Comparison of ENCODE assay signal across 28 cellular contexts in the genomic region with DNA sequence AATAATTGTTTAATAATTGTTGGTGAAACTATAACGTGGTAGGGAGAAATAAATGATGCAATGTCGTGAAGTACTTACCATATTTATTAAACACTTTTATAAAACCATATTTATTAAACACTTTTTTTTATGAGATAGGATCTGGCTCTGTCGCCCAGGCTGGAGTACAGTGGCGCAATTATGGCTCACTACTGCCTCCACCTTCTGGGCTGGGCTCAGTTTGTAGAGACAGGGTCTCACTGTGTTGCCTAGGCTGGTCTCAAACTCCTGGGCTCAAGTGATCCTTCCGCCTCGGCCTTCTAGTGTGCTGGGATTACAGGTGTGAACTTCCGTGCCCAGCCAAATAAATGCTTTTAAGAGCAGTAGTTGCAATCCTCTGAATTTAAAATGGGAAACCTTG.
DNase-seq lines count a peak whose midpoint lies in the region; ATAC-seq, FAIRE-seq and TF ChIP-seq lines count a peak whose summit lies in the region.
"Had no signal": no experiment of that assay in that cellular context is flagged by ENCODE, and none has a peak within 500 bp of the region (broad histone marks: within the 10 kb centered on the region; RNA-seq: fewer than 3 reads in every experiment).

No MANE protein-coding gene starts in this region.

- H3K27me3 ChIP-seq in HepG2 (ENCODE audit: control insufficient read depth in 1 of 2, insufficient read depth in 2 of 2, low read length in 2 of 2) (no peaks in the 10 kb centered on the region), right lobe of liver (no peaks in the 10 kb centered on the region)
- H3K27me3 ChIP-seq: BE2C, BLaER1 had no signal

- no peaks in the 10 kb centered on the region for H3K79me2 ChIP-seq in HepG2 (ENCODE audit: insufficient read depth, low read length)

- TF ChIP-seq RAD21 in HepG2 (CRISPR knock-in tag; IDR thresholded peaks at IDR 0.05): no peak

- FAIRE-seq in HepG2 (lab: Jason Lieb, UNC): no peak
- FAIRE-seq: A204.1, GM12878, GM12892, GM18507 had no signal

- BruUV-seq in HepG2 (replicated peaks; lab: Mats Ljungman, UMichigan): no TSS peak

- H3K27me3 Mint-ChIP-seq in WTC11 (ENCODE audit: low read depth): no peaks in the 10 kb centered on the region
- H3K27me3 Mint-ChIP-seq: CD4-positive, alpha-beta memory T cell; CD4-positive, CD25-positive, alpha-beta regulatory T cell; CD8-positive, alpha-beta memory T cell had no signal

- H3K9me3 Mint-ChIP-seq in WTC11: no peaks in the 10 kb centered on the region
- H3K9me3 Mint-ChIP-seq: CD14-positive monocyte; CD4-positive, alpha-beta memory T cell; CD8-positive, alpha-beta memory T cell had no signal

- no peak overlapping the region for H2AFZ ChIP-seq in HepG2 (ENCODE audit: low read length)

- CTCF ChIA-PET in HepG2 (lab: Yijun Ruan, JAX; ENCODE audit: low intra/inter-chr PET ratio, low total read pairs): no interaction called here
- CTCF ChIA-PET in HEK293 (lab: Yijun Ruan, JAX): no interaction called here
- CTCF ChIA-PET in WTC11 (lab: Charles Lee): interaction anchor here (1.4 kb wide), 1 partner anchor 16 kb away, joined by 4 read pairs; no protein-coding TSS in a partner anchor

- POLR2A ChIA-PET in HepG2 (lab: Yijun Ruan, JAX) (no interaction called here), HEK293 (lab: Yijun Ruan, JAX) (no interaction called here), WTC11 (lab: Charles Lee) (no interaction called here)

- no peaks in the 10 kb centered on the region for H4K20me1 ChIP-seq in HepG2 (ENCODE audit: insufficient read depth, low read length)
- H4K20me1 ChIP-seq: BLaER1 had no signal

- H3K27ac Mint-ChIP-seq in WTC11: no peak overlapping the region
- H3K27ac Mint-ChIP-seq: CD14-positive monocyte had no signal

- intact Hi-C loops in HepG2 (cut with micrococcal nuclease; ENCODE audit: unreplicated experiment) (no loop called here), right lobe of liver (cut with DNase I) (no loop called here)

- H3K4me3 ChIP-seq in HepG2 (replicated peaks in 1 of 3; ENCODE audit: insufficient read depth in 1 of 3, low read depth in 2 of 3, low read length in 3 of 3) (no peak overlapping the region), right lobe of liver (no peak overlapping the region), HEK293 (ENCODE audit: low read depth, low read length) (no peak overlapping the region)
- H3K4me3 ChIP-seq: BLaER1, GM12878 had no signal

- TF ChIP-seq POLR2A in HepG2 (IDR thresholded peaks at IDR 0.05; ENCODE audit: insufficient read depth in 1 of 2, low read depth in 2 of 2, low read length in 2 of 2) (no peak), right lobe of liver (IDR thresholded peaks at IDR 0.05) (no peak)

- H3K9me3 ChIP-seq in HepG2 (ENCODE audit: low read length) (no peaks in the 10 kb centered on the region), right lobe of liver (no peaks in the 10 kb centered on the region), HEK293 (ENCODE audit: control insufficient read depth, insufficient read depth, low read depth, low read length) (no peaks in the 10 kb centered on the region)
- H3K9me3 ChIP-seq: BE2C, BLaER1 had no signal

- TF ChIP-seq EP300 in HepG2 (IDR thresholded peaks at IDR 0.05; ENCODE audit: low read depth in 2 of 2, low read length in 2 of 2): no peak
- TF ChIP-seq EP300 in HepG2 (CRISPR knock-in tag; IDR thresholded peaks at IDR 0.05; ENCODE audit: borderline replicate concordance): no peak

- no peak for TF ChIP-seq CTCF in HepG2 (CRISPR knock-in tag; IDR thresholded peaks at IDR 0.05)
- TF ChIP-seq CTCF in right lobe of liver (IDR thresholded peaks at IDR 0.05): no peak
- TF ChIP-seq CTCF in HEK293 (tag by site-specific recombination; IDR thresholded peaks at IDR 0.05): no peak
- TF ChIP-seq CTCF in WTC11 (IDR thresholded peaks at IDR 0.05): no peak
- TF ChIP-seq CTCF in omental fat pad (IDR thresholded peaks at IDR 0.05): no peak

- WGBS in HepG2 (ENCODE audit: low lambda C conversion rate): 95% methylated on average over 7 of the region's 7 CpGs
- WGBS in right lobe of liver (ENCODE audit: insufficient coverage, low coverage, low lambda C conversion rate, missing lambda C conversion rate): 95% methylated on average over 5 of the region's 7 CpGs

- H3K27ac ChIP-seq in HepG2 (ENCODE audit: extremely low read length, insufficient read depth, low read length) (no peak overlapping the region), right lobe of liver (no peak overlapping the region), HEK293 (ENCODE audit: extremely low read depth, low read depth, low read length) (no peak overlapping the region)
- H3K27ac ChIP-seq: BLaER1 had no signal

- H3K4me3 Mint-ChIP-seq in WTC11: no peak overlapping the region
- H3K4me3 Mint-ChIP-seq: CD14-positive monocyte; CD4-positive, alpha-beta memory T cell; CD4-positive, CD25-positive, alpha-beta regulatory T cell; CD8-positive, alpha-beta memory T cell had no signal

- H3K4me1 ChIP-seq in HepG2 (ENCODE audit: insufficient read depth, low read length): no peaks in the 10 kb centered on the region
- H3K4me1 ChIP-seq in right lobe of liver: no peaks in the 10 kb centered on the region
- H3K4me1 ChIP-seq in HEK293 (ENCODE audit: control insufficient read depth, insufficient read depth, low read length): 0 out of 2 replicates have a peak, but pooled peaks cover 4% of the 10 kb centered on the region
- H3K4me1 ChIP-seq: BE2C, BLaER1 had no signal

- no peak overlapping the region for H3K4me2 ChIP-seq in HepG2 (ENCODE audit: low read depth, low read length)
- H3K4me2 ChIP-seq: BLaER1 had no signal

- no peak overlapping the region for H3K9ac ChIP-seq in HepG2 (ENCODE audit: insufficient read depth, low read depth, low read length)
- H3K9ac ChIP-seq: BLaER1 had no signal

- in situ Hi-C loops in HepG2 (cut with HindIII; ENCODE audit: extremely low pct_ligation_motif_present, low pct_unique_long_range_greater_than_20kb): no loop called here

- no peak for DNase-seq in HepG2 (ENCODE audit: low spot score)
- DNase-seq in right lobe of liver: no peak
- DNase-seq in WTC11 (ENCODE audit: low spot score): no peak
- no peak for DNase-seq in NCI-H146 (lab: John Stamatoyannopoulos, UW)
- DNase-seq in omental fat pad (ENCODE audit: low spot score): no peak
- DNase-seq: 8988T; ACHN; BE2C; C1 segment of cervical spinal cord; CD4-positive, alpha-beta memory T cell; CD4-positive, CD25-positive, alpha-beta regulatory T cell; CD8-positive, alpha-beta memory T cell; COR-L47; DMS 273 treated with DMSO at 0.1 percent for 48 hours; DMS153; DMS53; DMS79; DND-41; EL; GDM1 had no signal

- ATAC-seq in HepG2: no peak
- no peak for ATAC-seq in right lobe of liver
- ATAC-seq in WTC11: no peak
- no peak for ATAC-seq in GM21423 (IDR thresholded peaks at IDR 0.05; ENCODE audit: unreplicated experiment)
- no peak for ATAC-seq in omental fat pad (ENCODE audit: low FRiP score)
- ATAC-seq: GM12878 had no signal

- H3K36me3 Mint-ChIP-seq in WTC11: peaks cover 30% of the 10 kb centered on the region

- peaks cover 24% of the 10 kb centered on the region for H3K4me1 Mint-ChIP-seq in WTC11
- H3K4me1 Mint-ChIP-seq: CD14-positive monocyte had no signal

- H3K36me3 ChIP-seq in HepG2 (replicated peaks in 1 of 2; ENCODE audit: control insufficient read depth in 1 of 2, insufficient read depth in 2 of 2, low read length in 2 of 2) (peaks cover 11 to 59% of the 10 kb centered on the region in 2 experiments), right lobe of liver (peaks cover 0 to 48% (median 7%) of the 10 kb centered on the region in 4 donors), HEK293 (ENCODE audit: control insufficient read depth in 2 of 2, insufficient read depth in 1 of 2, low read length in 2 of 2) (peaks cover 7 to 46% of the 10 kb centered on the region in 2 experiments)
- H3K36me3 ChIP-seq: BE2C had no signal

TF ChIP-seq in HepG2, 621 proteins besides CTCF, POLR2A, EP300 and RAD21:
- TF ChIP-seq MATR3 (CRISPR knock-in tag; IDR thresholded peaks at IDR 0.05) (no peak), ZNF83 (CRISPR knock-in tag; IDR thresholded peaks at IDR 0.05; ENCODE audit: borderline replicate concordance) (no peak), ZNF121 (CRISPR knock-in tag; IDR thresholded peaks at IDR 0.05) (peak; percentile 33; the same call in 1 of the 2 replicates)

TF ChIP-seq in HEK293, 187 proteins besides CTCF, POLR2A, EP300 and RAD21 (continues in another document):
- TF ChIP-seq ZNF121 (tag by site-specific recombination; IDR thresholded peaks at IDR 0.05): 0 out of 2 replicates have a peak, but pooled peaks have one; percentile 21
- no peak for TF ChIP-seq WT1 (tag by site-specific recombination; IDR thresholded peaks at IDR 0.05)
- TF ChIP-seq REPIN1 (tag by site-specific recombination; IDR thresholded peaks at IDR 0.05; ENCODE audit: low read depth): no peak
- no peak for TF ChIP-seq KLF7 (tag by site-specific recombination; IDR thresholded peaks at IDR 0.05; ENCODE audit: borderline replicate concordance)

TF ChIP-seq in WTC11, 78 proteins besides CTCF, POLR2A, EP300 and RAD21 (continues in another document):
- TF ChIP-seq, protein P1, sequence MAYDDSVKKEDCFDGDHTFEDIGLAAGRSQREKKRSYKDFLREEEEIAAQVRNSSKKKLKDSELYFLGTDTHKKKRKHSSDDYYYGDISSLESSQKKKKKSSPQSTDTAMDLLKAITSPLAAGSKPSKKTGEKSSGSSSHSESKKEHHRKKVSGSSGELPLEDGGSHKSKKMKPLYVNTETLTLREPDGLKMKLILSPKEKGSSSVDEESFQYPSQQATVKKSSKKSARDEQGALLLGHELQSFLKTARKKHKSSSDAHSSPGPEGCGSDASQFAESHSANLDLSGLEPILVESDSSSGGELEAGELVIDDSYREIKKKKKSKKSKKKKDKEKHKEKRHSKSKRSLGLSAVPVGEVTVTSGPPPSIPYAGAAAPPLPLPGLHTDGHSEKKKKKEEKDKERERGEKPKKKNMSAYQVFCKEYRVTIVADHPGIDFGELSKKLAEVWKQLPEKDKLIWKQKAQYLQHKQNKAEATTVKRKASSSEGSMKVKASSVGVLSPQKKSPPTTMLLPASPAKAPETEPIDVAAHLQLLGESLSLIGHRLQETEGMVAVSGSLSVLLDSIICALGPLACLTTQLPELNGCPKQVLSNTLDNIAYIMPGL (CRISPR knock-in tag; IDR thresholded peaks at IDR 0.05): no peak
- TF ChIP-seq PREB (CRISPR knock-in tag; IDR thresholded peaks at IDR 0.05; ENCODE audit: borderline replicate concordance) (no peak), ZNF121 (CRISPR knock-in tag; IDR thresholded peaks at IDR 0.05) (peak; percentile 78; the same call in 1 of the 2 replicates), MAX (CRISPR knock-in tag; IDR thresholded peaks at IDR 0.05) (no peak)

Comparison
In these comparisons a context has a peak if more than half of its experiments do, and no peak if none do; other contexts are left out.
1. Of the 63 proteins assayed by ChIP-seq in both HepG2 and HEK293: peak only in HepG2: none; only in HEK293: none; in both: ZNF121; in neither: 62.